8 cellular contexts compared by ENCODE assay signal in the genomic region with DNA sequence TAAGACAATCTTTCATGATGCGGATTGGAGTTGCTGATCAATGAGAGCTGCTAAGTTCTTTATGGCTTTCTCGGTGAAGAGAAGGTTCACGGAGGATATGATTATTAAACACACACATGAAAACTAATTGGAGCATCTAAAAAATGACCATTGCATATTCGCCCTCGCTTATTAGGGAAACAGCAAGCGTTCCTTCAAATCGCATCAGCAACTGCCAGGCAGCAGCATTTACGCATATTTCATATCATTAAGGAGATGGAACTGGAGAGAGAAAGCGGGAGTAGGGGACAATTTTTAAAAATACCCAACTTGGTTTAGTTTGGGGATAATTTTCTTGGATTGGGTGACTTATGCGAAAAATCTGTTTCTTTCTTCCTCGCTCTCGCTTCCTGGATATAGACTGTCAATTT. TPM values are rescaled to one million over a fixed set of nuclear protein-coding genes. Genes with fewer than 3 reads are reported as not detected.
DNase-seq lines count a peak whose midpoint lies in the region; ATAC-seq, FAIRE-seq and TF ChIP-seq lines count a peak whose summit lies in the region.

No MANE protein-coding gene starts in this region.

- TF ChIP-seq POLR2A in K562 (conservative IDR thresholded peaks at IDR 0.05) (no peak), H54 (IDR thresholded peaks at IDR 0.05; ENCODE audit: low read depth, low read length) (no peak)

- POLR2A ChIA-PET in K562 (lab: Yijun Ruan, JAX), result no interaction called here

- FAIRE-seq in K562 (lab: Jason Lieb, UNC) (no peak), H54 (lab: Jason Lieb, UNC) (no peak)

- H3K4me3 Mint-ChIP-seq in stimulated activated naive CD8-positive, alpha-beta T cell treated with anti-CD3 and anti-CD28 coated beads, Interleukin-15, Interleukin-2, amounts not matched to agents 100 ng/mL and 50 ng/mL, for 24 hours, result peak overlapping the region; percentile 89

- H2AFZ ChIP-seq in K562 (ENCODE audit: low read depth, low read length), result peak overlapping the region; percentile 89

- peak overlapping the region; percentile 97 for H3K4me2 ChIP-seq in K562 (ENCODE audit: insufficient read depth, low read length)

- no peak for TF ChIP-seq EP300 in K562 (IDR thresholded peaks at IDR 0.05; ENCODE audit: low read length)

- peaks cover 51% of the 10 kb centered on the region for H3K27me3 Mint-ChIP-seq in stimulated activated naive CD8-positive, alpha-beta T cell treated with anti-CD3 and anti-CD28 coated beads, Interleukin-15, Interleukin-2, amounts not matched to agents 100 ng/mL and 50 ng/mL, for 24 hours

- H3K4me1 Mint-ChIP-seq in stimulated activated naive CD8-positive, alpha-beta T cell treated with anti-CD3 and anti-CD28 coated beads, Interleukin-15, Interleukin-2, amounts not matched to agents 100 ng/mL and 50 ng/mL, for 24 hours (ENCODE audit: low read depth), result peaks cover 20% of the 10 kb centered on the region

- no peak for TF ChIP-seq RAD21 in K562 (CRISPR knock-in tag; conservative IDR thresholded peaks at IDR 0.05 in 1 of 2, IDR thresholded peaks at IDR 0.05 in 1 of 2)

- ATAC-seq in stimulated activated naive CD8-positive, alpha-beta T cell treated with anti-CD3 and anti-CD28 coated beads, Interleukin-15, Interleukin-2, amounts not matched to agents 100 U/mL and 50 U/mL, for 24 hours, result no peak
- ATAC-seq in K562 (no peak), HG03039 (IDR thresholded peaks at IDR 0.05; ENCODE audit: unreplicated experiment) (no peak)

- no peaks in the 10 kb centered on the region; the same call in 2 of the 3 replicates for H3K79me2 ChIP-seq in K562 (ENCODE audit: control insufficient read depth, insufficient read depth, low read length)

- H3K4me1 ChIP-seq in K562 (replicated peaks in 1 of 2; ENCODE audit: control insufficient read depth in 2 of 2, insufficient read depth in 2 of 2, low read length in 2 of 2), result peaks cover 15 to 16% of the 10 kb centered on the region in 2 experiments; a peak in 4 of 5 replicates
- peaks cover 3% of the 10 kb centered on the region for H3K4me1 ChIP-seq in mesodermal cell (ENCODE audit: control insufficient read depth, insufficient read depth, low read length, poor library complexity, severe bottlenecking)

- no peaks in the 10 kb centered on the region; the same call in 1 of the 2 replicates for H4K20me1 ChIP-seq in K562 (replicated peaks; ENCODE audit: control insufficient read depth, insufficient read depth, low read length)

- peak overlapping the region; percentile 21 to 92; a peak in 3 of 4 replicates for H3K9ac ChIP-seq in K562 (ENCODE audit: insufficient read depth in 1 of 2, low read depth in 2 of 2, low read length in 2 of 2)

- WGBS in K562 (ENCODE audit: insufficient coverage, low coverage, missing lambda C conversion rate), result 3% methylated on average over 12 of the region's 12 CpGs
- 0 to 15% methylated on average over 2 to 3 of the region's 12 CpGs for WGBS in mesodermal cell (ENCODE audit: insufficient coverage in 2 of 2), 2 experiments

- H3K9me3 ChIP-seq in K562 (replicated peaks; ENCODE audit: control insufficient read depth, insufficient read depth, low read depth, low read length), result no peaks in the 10 kb centered on the region
- H3K9me3 ChIP-seq in mesodermal cell (ENCODE audit: control insufficient read depth, low read length), result no peaks in the 10 kb centered on the region

- H3K4me3 ChIP-seq in K562 (peak overlapping the region; percentile 70), mesodermal cell (ENCODE audit: extremely low read depth, insufficient read depth, low read length, poor library complexity, severe bottlenecking) (peak overlapping the region; percentile 71)

- H3K27ac ChIP-seq in K562 (ENCODE audit: extremely low read depth, low read depth, low read length) (no peak overlapping the region; the same call in 2 of the 3 replicates), mesodermal cell (ENCODE audit: low read depth, low read length, severe bottlenecking) (no peak overlapping the region)

- in situ Hi-C loops in K562 (cut with MboI), result no loop called here

- H3K36me3 ChIP-seq in K562 (ENCODE audit: control insufficient read depth, insufficient read depth, low read length) (no peaks in the 10 kb centered on the region), mesodermal cell (ENCODE audit: control insufficient read depth, insufficient read depth, low read length) (no peaks in the 10 kb centered on the region)

- H3K9me1 ChIP-seq in K562 (ENCODE audit: control insufficient read depth, insufficient read depth, low read length), result no peaks in the 10 kb centered on the region

- no peak for TF ChIP-seq CTCF in K562 (IDR thresholded peaks at IDR 0.05 in 2 of 3, conservative IDR thresholded peaks at IDR 0.05 in 1 of 3; ENCODE audit: insufficient read depth in 2 of 3, low read depth in 1 of 3, low read length in 3 of 3)

- H3K9me3 Mint-ChIP-seq in stimulated activated naive CD8-positive, alpha-beta T cell treated with anti-CD3 and anti-CD28 coated beads, Interleukin-15, Interleukin-2, amounts not matched to agents 100 ng/mL and 50 ng/mL, for 24 hours, result no peaks in the 10 kb centered on the region

- H3K36me3 Mint-ChIP-seq in stimulated activated naive CD8-positive, alpha-beta T cell treated with anti-CD3 and anti-CD28 coated beads, Interleukin-15, Interleukin-2, amounts not matched to agents 100 ng/mL and 50 ng/mL, for 24 hours (ENCODE audit: low read depth), result no peaks in the 10 kb centered on the region

- DNase-seq in stimulated activated naive CD8-positive, alpha-beta T cell treated with anti-CD3 and anti-CD28 coated beads, Interleukin-15, Interleukin-2, amounts not matched to agents 100 U/mL and 50 U/mL, for 24 hours, result no peak
- DNase-seq in K562 (ENCODE audit: extremely low read depth in 1 of 4, low spot score in 3 of 4) (no peak), H54 (ENCODE audit: insufficient read length, low spot score) (no peak), dermis blood vessel endothelial cell (no peak)
- DNase-seq in effector CD8-positive, alpha-beta T cell (lab: John Stamatoyannopoulos, UW), result no peak

- intact Hi-C loops in K562 (cut with micrococcal nuclease), result no loop called here

- CTCF ChIA-PET in K562 (lab: Yijun Ruan, JAX; ENCODE audit: low intra/inter-chr PET ratio), result no interaction called here

- H3K27me3 ChIP-seq in K562 (ENCODE audit: control insufficient read depth in 2 of 2, insufficient read depth in 2 of 2, low read length in 2 of 2), result peaks cover 23 to 40% of the 10 kb centered on the region in 2 experiments

- no peak overlapping the region for H3K27ac Mint-ChIP-seq in stimulated activated naive CD8-positive, alpha-beta T cell treated with anti-CD3 and anti-CD28 coated beads, Interleukin-15, Interleukin-2, amounts not matched to agents 100 ng/mL and 50 ng/mL, for 24 hours

- no TSS peak for BruUV-seq in K562 (replicated peaks; lab: Mats Ljungman, UMichigan)

TF ChIP-seq in K562, 482 proteins besides CTCF, POLR2A, EP300 and RAD21 (continues in another document):
- TF ChIP-seq ZNF584 (CRISPR knock-in tag; IDR thresholded peaks at IDR 0.05; ENCODE audit: low read depth) (no peak), MBD2 (IDR thresholded peaks at IDR 0.05; ENCODE audit: borderline replicate concordance, low read depth) (no peak), ZZZ3 (IDR thresholded peaks at IDR 0.05) (no peak), MEF2A (IDR thresholded peaks at IDR 0.05; ENCODE audit: control insufficient read depth, low read depth, low read length) (no peak), HOXB6 (CRISPR knock-in tag; IDR thresholded peaks at IDR 0.05; ENCODE audit: borderline replicate concordance) (no peak)
- TF ChIP-seq, protein P1, sequence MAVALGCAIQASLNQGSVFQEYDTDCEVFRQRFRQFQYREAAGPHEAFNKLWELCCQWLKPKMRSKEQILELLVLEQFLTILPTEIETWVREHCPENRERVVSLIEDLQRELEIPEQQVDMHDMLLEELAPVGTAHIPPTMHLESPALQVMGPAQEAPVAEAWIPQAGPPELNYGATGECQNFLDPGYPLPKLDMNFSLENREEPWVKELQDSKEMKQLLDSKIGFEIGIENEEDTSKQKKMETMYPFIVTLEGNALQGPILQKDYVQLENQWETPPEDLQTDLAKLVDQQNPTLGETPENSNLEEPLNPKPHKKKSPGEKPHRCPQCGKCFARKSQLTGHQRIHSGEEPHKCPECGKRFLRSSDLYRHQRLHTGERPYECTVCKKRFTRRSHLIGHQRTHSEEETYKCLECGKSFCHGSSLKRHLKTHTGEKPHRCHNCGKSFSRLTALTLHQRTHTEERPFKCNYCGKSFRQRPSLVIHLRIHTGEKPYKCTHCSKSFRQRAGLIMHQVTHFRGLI (CRISPR knock-in tag; IDR thresholded peaks at IDR 0.05), result no peak

RNA-seq across cellular contexts. Expression of a gene that starts 0.7 kb away (rescaled TPM):
- 0.97 and 1.5 TPM in 2 replicates for total RNA-seq in K562 (2011; cell fraction: chromatin; rRNA removed; ENCODE audit: low replicate concordance)
- total RNA-seq in K562 (2011; cell fraction: nucleolus; rRNA removed), result under 0.01 and 0.26 TPM in 2 replicates
- total RNA-seq in K562 (2011; cell fraction: nucleoplasm; rRNA removed), result 0.66 and 1.2 TPM in 2 replicates
- total RNA-seq in K562 (2014; rRNA removed), result 0.23 and 0.29 TPM in 2 replicates
- total RNA-seq in K562 (2014; rRNA removed; fragmentation: Illumina TruSeq; extraction: Trizol), result 0.11 and 0.41 TPM in 2 replicates
- 0.07 and 0.26 TPM in 2 replicates for total RNA-seq in K562 (2015; rRNA removed; fragmentation: Illumina TruSeq; extraction: Trizol)
- 0.35 and 0.49 TPM in 2 replicates for total RNA-seq in K562 (2021)
- 0.56 and 0.88 TPM in 2 replicates for polyA plus RNA-seq in K562 (2011; rRNA removed)
- 0.54 and 0.62 TPM in 2 replicates for polyA plus RNA-seq in K562 (2011; cell fraction: cytosol; rRNA removed)
- polyA plus RNA-seq in K562 (2011; cell fraction: nucleus; rRNA removed), result 2.7 and 3.2 TPM in 2 replicates
- 0.08 and 0.60 TPM in 2 replicates for polyA plus RNA-seq in K562 (2012)
- 0.25 and 0.71 TPM in 2 replicates for polyA plus RNA-seq in K562 (2014; fragmentation: Illumina TruSeq; extraction: Trizol)
- polyA plus RNA-seq in K562 (2014; fragmentation: Nextera tagmentation; extraction: Ambion mirVana), result under 1 TPM; 0.29 to 0.39 TPM
- 0.07 and 0.92 TPM in 2 replicates for polyA plus RNA-seq in K562 (2014; rRNA removed)
- polyA minus RNA-seq in K562 (2011; rRNA and poly(A)+ RNA removed), result 0.21 and 0.48 TPM in 2 replicates
- polyA minus RNA-seq in K562 (2011; cell fraction: cytosol; rRNA and poly(A)+ RNA removed), result not detected in 2 replicates
- 0.44 and 0.81 TPM in 2 replicates for polyA minus RNA-seq in K562 (2011; cell fraction: nucleus; rRNA and poly(A)+ RNA removed)
- 2.3 TPM for polyA plus RNA-seq in mesodermal cell (2013, experiment 1 of 2)
- polyA plus RNA-seq in mesodermal cell (2013, experiment 2 of 2), result 0.66 TPM
- 0.17 and 1.1 TPM in 2 replicates for total RNA-seq in dermis blood vessel endothelial cell
